ENCODE assay signal across 28 cellular contexts in genomic region chr6:34315256-34315655, GRCh38.
A peak's percentile ranks its signal among the peaks of the same experiment; 100 is the strongest.
DNase-seq lines count a peak whose midpoint lies in the region; ATAC-seq, FAIRE-seq and TF ChIP-seq lines count a peak whose summit lies in the region.
"Had no signal": no experiment of that assay in that cellular context is flagged by ENCODE, and none has a peak within 500 bp of the region (broad histone marks: within the 10 kb centered on the region; RNA-seq: fewer than 3 reads in every experiment).

No MANE protein-coding gene starts in this region.

- intact Hi-C loops in ascending aorta (cut with DNase I) = no loop called here

- H3K27ac Mint-ChIP-seq in T-cell = peak overlapping the region; percentile 79 to 85
- peak overlapping the region; percentile 87 to 98 (median 97) for H3K27ac Mint-ChIP-seq in naive B cell

- H3K36me3 Mint-ChIP-seq in T-cell (peaks cover 8% of the 10 kb centered on the region), naive B cell (peaks cover 0 to 7% of the 10 kb centered on the region in 2 donors)

- H3K9ac ChIP-seq in BLaER1 = peak overlapping the region; percentile 23; the same call in 1 of the 2 replicates
- H3K9ac ChIP-seq: parathyroid adenoma, SK-N-SH had no signal

- H3K27me3 Mint-ChIP-seq in T-cell (no peaks in the 10 kb centered on the region), naive B cell (no peaks in the 10 kb centered on the region)
- H3K27me3 Mint-ChIP-seq: activated CD4-positive, alpha-beta memory T cell treated with anti-CD3 and anti-CD28 coated beads for 36 hours had no signal

- ATAC-seq in T-cell (replicated peaks in 1 of 4) = no peak
- no peak for ATAC-seq in naive B cell (ENCODE audit: low read depth in 2 of 2)
- ATAC-seq: gastroesophageal sphincter had no signal

- no peak overlapping the region for H3K4me3 ChIP-seq in BLaER1
- no peak overlapping the region for H3K4me3 ChIP-seq in H7 (ENCODE audit: insufficient read depth, low read depth, low read length)
- no peak overlapping the region for H3K4me3 ChIP-seq in ascending aorta
- H3K4me3 ChIP-seq: esophagus muscularis mucosa, gastroesophageal sphincter, left ventricle myocardium inferior, sigmoid colon, testis had no signal

- no peak for TF ChIP-seq CTCF in ascending aorta (IDR thresholded peaks at IDR 0.05)

- H3K4me1 ChIP-seq in BLaER1 (peaks cover 76% of the 10 kb centered on the region), ascending aorta (peaks cover 0 to 21% of the 10 kb centered on the region in 2 donors)

- DNase-seq in T-cell (no peak), naive B cell (no peak), H7 (no peak), retina (no peak), ascending aorta (ENCODE audit: low spot score in 2 of 2) (no peak)
- no peak for DNase-seq in activated CD4-positive, alpha-beta T cell treated with anti-CD3 and anti-CD28 coated beads, Interleukin-2, amount 50 U/mL, for 48 hours
- DNase-seq: activated CD4-positive, CD25-positive, alpha-beta regulatory T cell; activated naive CD4-positive, alpha-beta T cell treated with anti-CD3 and anti-CD28 coated beads, Interleukin-2, amount 50 U/mL, for 16 hours; cerebellar nuclear complex; DMS79; effector memory CD4-positive, alpha-beta T cell; hypothalamus; left ventricle myocardium inferior; NCI-H1417; NCI-H510A treated with DMSO at 0.1 percent for 48 hours; nephron progenitor cell; sigmoid colon; SK-N-SH; T1000; testis had no signal

- H3K36me3 ChIP-seq in BLaER1 = peaks cover 8% of the 10 kb centered on the region
- H3K36me3 ChIP-seq in H7 (replicated peaks; ENCODE audit: control insufficient read depth, insufficient read depth, low read length) = no peaks in the 10 kb centered on the region
- no peaks in the 10 kb centered on the region for H3K36me3 ChIP-seq in ascending aorta
- H3K36me3 ChIP-seq: esophagus muscularis mucosa, left ventricle myocardium inferior, sigmoid colon had no signal

- H3K9me3 ChIP-seq in BLaER1 (no peaks in the 10 kb centered on the region), ascending aorta (no peaks in the 10 kb centered on the region)
- H3K9me3 ChIP-seq: esophagus muscularis mucosa, gastroesophageal sphincter, left ventricle myocardium inferior, sigmoid colon, SK-N-SH, testis had no signal

- H3K9me3 Mint-ChIP-seq in T-cell (no peaks in the 10 kb centered on the region), naive B cell (no peaks in the 10 kb centered on the region)
- H3K9me3 Mint-ChIP-seq: activated CD4-positive, alpha-beta memory T cell treated with anti-CD3 and anti-CD28 coated beads for 36 hours; mesothelial cell of epicardium; nephron progenitor cell had no signal

- POLR2A ChIA-PET in T-cell (lab: Charles Lee) = no interaction called here

- CTCF ChIA-PET in T-cell (lab: Charles Lee) = interaction anchor here in 1 of 2 donors (0.6 kb wide), 1 partner anchor 58 kb away, joined by 7 read pairs; no protein-coding TSS in a partner anchor

- no peak overlapping the region for H3K4me3 Mint-ChIP-seq in T-cell
- H3K4me3 Mint-ChIP-seq in naive B cell = peak overlapping the region in 5 of 8 donors; percentile 37 to 90 (median 70)
- H3K4me3 Mint-ChIP-seq: mesothelial cell of epicardium, nephron progenitor cell had no signal

- H3K27ac ChIP-seq in BLaER1 = peak overlapping the region; percentile 86
- H3K27ac ChIP-seq in ascending aorta = no peak overlapping the region
- H3K27ac ChIP-seq: esophagus muscularis mucosa, gastroesophageal sphincter, left ventricle myocardium inferior, RWPE1, sigmoid colon, testis had no signal

- peaks cover 41 to 67% (median 53%) of the 10 kb centered on the region in 3 donors for H3K4me1 Mint-ChIP-seq in T-cell
- peaks cover 59 to 78% (median 70%) of the 10 kb centered on the region in 3 donors for H3K4me1 Mint-ChIP-seq in naive B cell

- peak overlapping the region; percentile 91 for H3K4me2 ChIP-seq in BLaER1
- H3K4me2 ChIP-seq: SK-N-SH had no signal

- peaks cover 4% of the 10 kb centered on the region for H4K20me1 ChIP-seq in BLaER1

- peak; percentile 23 for FAIRE-seq in G401.6 (lab: Jason Lieb, UNC)

- no peaks in the 10 kb centered on the region for H3K27me3 ChIP-seq in BLaER1
- H3K27me3 ChIP-seq in H7 (ENCODE audit: control insufficient read depth, insufficient read depth, low read length) = no peaks in the 10 kb centered on the region
- H3K27me3 ChIP-seq in ascending aorta = no peaks in the 10 kb centered on the region
- H3K27me3 ChIP-seq: esophagus muscularis mucosa, gastroesophageal sphincter, sigmoid colon, testis had no signal

Comparison
In these comparisons a context has a peak if more than half of its experiments do, and no peak if none do; other contexts are left out.
1. H3K4me3 Mint-ChIP-seq: peak in naive B cell (5 of 8); none in T-cell (0 of 3).